ENCODE assay signal across 18 cellular contexts in genomic region chr12:110424237-110424636, GRCh38. TPM values are rescaled to one million over a fixed set of nuclear protein-coding genes. Genes with fewer than 3 reads are reported as not detected.
A peak's percentile ranks its signal among the peaks of the same experiment; 100 is the strongest.
DNase-seq lines count a peak whose midpoint lies in the region; ATAC-seq and TF ChIP-seq lines count a peak whose summit lies in the region.
"Had no signal": no experiment of that assay in that cellular context is flagged by ENCODE, and none has a peak within 500 bp of the region (broad histone marks: within the 10 kb centered on the region; RNA-seq: fewer than 3 reads in every experiment).

No MANE protein-coding gene starts in this region.

- H3K27ac ChIP-seq in iPS-20b (ENCODE audit: low read length): no peak overlapping the region
- no peak overlapping the region for H3K27ac ChIP-seq in coronary artery
- H3K27ac ChIP-seq: HL-60, SK-N-MC had no signal

- ATAC-seq in Right ventricle myocardium superior (ENCODE audit: poor library complexity): no peak

- no peak overlapping the region for H3K4me2 ChIP-seq in Loucy (ENCODE audit: low read depth, low read length, poor library complexity, severe bottlenecking)

- H3K4me3 ChIP-seq in Loucy (ENCODE audit: low read length, poor library complexity, severe bottlenecking): no peak overlapping the region
- H3K4me3 ChIP-seq in iPS-20b (ENCODE audit: low read length): no peak overlapping the region
- H3K4me3 ChIP-seq in coronary artery: no peak overlapping the region
- H3K4me3 ChIP-seq: MG63, SK-N-MC had no signal

- no peaks in the 10 kb centered on the region for H3F3A ChIP-seq in Loucy (ENCODE audit: low read depth)

- H3K4me1 ChIP-seq in Loucy (ENCODE audit: insufficient read depth, low read length, poor library complexity, severe bottlenecking): no peaks in the 10 kb centered on the region
- H3K4me1 ChIP-seq in iPS-20b (ENCODE audit: insufficient read depth, low read length): 0 out of 2 replicates have a peak, but pooled peaks cover 6% of the 10 kb centered on the region

- no peaks in the 10 kb centered on the region for H3K36me3 ChIP-seq in Loucy (ENCODE audit: insufficient read depth, low read length)
- H3K36me3 ChIP-seq in iPS-20b (ENCODE audit: insufficient read depth, low read depth, low read length): no peaks in the 10 kb centered on the region
- H3K36me3 ChIP-seq: MG63 had no signal

- H3K79me2 ChIP-seq in Loucy (ENCODE audit: insufficient read depth, low read length): no peaks in the 10 kb centered on the region

- H2AFZ ChIP-seq in Loucy (ENCODE audit: low read length): 0 out of 2 replicates have a peak overlapping the region, but pooled peaks have one; percentile 28

- intact Hi-C loops in Right ventricle myocardium superior (cut with DNase I): no loop called here

- H3K9me3 ChIP-seq in Loucy (ENCODE audit: insufficient read depth, low read depth, low read length) (no peaks in the 10 kb centered on the region), iPS-20b (ENCODE audit: insufficient read depth, low read depth, low read length) (no peaks in the 10 kb centered on the region)
- H3K9me3 ChIP-seq: MG63 had no signal

- H3K9ac ChIP-seq in Loucy (ENCODE audit: low read depth, low read length, poor library complexity, severe bottlenecking) (no peak overlapping the region), iPS-20b (ENCODE audit: low read depth, low read length) (0 out of 2 replicates have a peak overlapping the region, but pooled peaks have one; percentile 21)

- no peaks in the 10 kb centered on the region for H4K20me1 ChIP-seq in Loucy (ENCODE audit: insufficient read depth, low read length, poor library complexity, severe bottlenecking)

- no peak for TF ChIP-seq CTCF in Loucy (conservative IDR thresholded peaks at IDR 0.05; ENCODE audit: low read length)
- TF ChIP-seq CTCF in coronary artery (IDR thresholded peaks at IDR 0.05): no peak

- no peaks in the 10 kb centered on the region for H3K9me2 ChIP-seq in Loucy (replicated peaks; ENCODE audit: low read depth, low read length)

- H3K27me3 ChIP-seq in Loucy (ENCODE audit: insufficient read depth, low read length, poor library complexity, severe bottlenecking): no peaks in the 10 kb centered on the region
- H3K27me3 ChIP-seq in iPS-20b (ENCODE audit: insufficient read depth, low read length): no peaks in the 10 kb centered on the region
- H3K27me3 ChIP-seq: MG63 had no signal

- DNase-seq in GM04503 (ENCODE audit: low read depth) (peak; percentile 15), coronary artery (ENCODE audit: low spot score) (no peak), Right ventricle myocardium superior (no peak), T-helper 9 cell (no peak)
- DNase-seq in effector CD8-positive, alpha-beta T cell (lab: John Stamatoyannopoulos, UW): no peak
- DNase-seq: Calu3, DMS79, KG1, MG63, NCI-H1105, NCI-H187, NCI-H446, NCI-H748 treated with DMSO at 0.1 percent for 48 hours, T-helper 1 cell had no signal

RNA-seq across cellular contexts. Expression of gene ANAPC7, which starts 20.7 kb away (rescaled TPM):
- total RNA-seq in Right ventricle myocardium superior: 32.6 TPM

RNA-seq across cellular contexts. Expression of gene ARPC3, which starts 25.9 kb away (rescaled TPM):
- 90.1 TPM for total RNA-seq in Right ventricle myocardium superior

RNA-seq across cellular contexts. Expression of gene GPN3, which starts 43.8 kb away (rescaled TPM):
- total RNA-seq in Right ventricle myocardium superior: 28.1 TPM

RNA-seq across cellular contexts. Expression of gene FAM216A, which starts 44.4 kb away (rescaled TPM):
- total RNA-seq in Right ventricle myocardium superior: 3.3 TPM
